Comparison of ENCODE assay signal across 8 cellular contexts in genomic region chr3:130894130-130894872, GRCh38. TPM values are rescaled to one million over a fixed set of nuclear protein-coding genes. Genes with fewer than 3 reads are reported as not detected.
DNase-seq lines count a peak whose midpoint lies in the region; ATAC-seq, FAIRE-seq and TF ChIP-seq lines count a peak whose summit lies in the region.

No MANE protein-coding gene starts in this region.

- no peaks in the 10 kb centered on the region for H3K9me3 Mint-ChIP-seq in activated naive CD4-positive, alpha-beta T cell treated with anti-CD3 and anti-CD28 coated beads, Interleukin-2, amount 50 U/mL, for 24 hours

- no peak for TF ChIP-seq CTCF in PC-9 (conservative IDR thresholded peaks at IDR 0.05)
- no peak for TF ChIP-seq CTCF in heart left ventricle (IDR thresholded peaks at IDR 0.05)

- no peaks in the 10 kb centered on the region for H3F3A ChIP-seq in PC-9 (ENCODE audit: insufficient read depth, low read depth)

- peak overlapping the region; percentile 90 for H4K91ac ChIP-seq in trophoblast cell (ENCODE audit: low read depth, low read length)

- no peak for TF ChIP-seq POLR2A in heart left ventricle (IDR thresholded peaks at IDR 0.05)

- peak overlapping the region; percentile 87 for H3K18ac ChIP-seq in trophoblast cell (ENCODE audit: low read length)

- no peaks in the 10 kb centered on the region for H3K36me3 Mint-ChIP-seq in activated naive CD4-positive, alpha-beta T cell treated with anti-CD3 and anti-CD28 coated beads, Interleukin-2, amount 50 U/mL, for 24 hours

- H3K9me3 ChIP-seq in PC-9 (ENCODE audit: insufficient read depth, low read depth) (no peaks in the 10 kb centered on the region), heart left ventricle (no peaks in the 10 kb centered on the region), trophoblast cell (ENCODE audit: insufficient read depth, low read depth, low read length) (no peaks in the 10 kb centered on the region)

- H3K27ac Mint-ChIP-seq in activated naive CD4-positive, alpha-beta T cell treated with anti-CD3 and anti-CD28 coated beads, Interleukin-2, amount 50 U/mL, for 24 hours: peak overlapping the region; percentile 84

- H4K20me1 ChIP-seq in PC-9 (ENCODE audit: insufficient read depth): no peaks in the 10 kb centered on the region; the same call in 1 of the 2 replicates

- 0 to 2% (median 1%) methylated on average over 20 to 52 of the region's 52 CpGs for WGBS in heart left ventricle, 4 donors
- no CpG with 5 or more reads among the region's 52 CpGs for WGBS in trophoblast cell (ENCODE audit: extremely low coverage, insufficient coverage, insufficient read length)

- H3K27me3 ChIP-seq in PC-9 (ENCODE audit: insufficient read depth, low read depth): no peaks in the 10 kb centered on the region
- no peaks in the 10 kb centered on the region for H3K27me3 ChIP-seq in heart left ventricle
- H3K27me3 ChIP-seq in trophoblast cell (ENCODE audit: insufficient read depth, low read length): no peaks in the 10 kb centered on the region

- peak overlapping the region; percentile 78 for H3K27ac ChIP-seq in PC-9
- peak overlapping the region; percentile 89 to 99 (median 96) for H3K27ac ChIP-seq in heart left ventricle
- H3K27ac ChIP-seq in trophoblast cell (ENCODE audit: low read depth, low read length): peak overlapping the region; percentile 87

- peak overlapping the region; percentile 96 for H4K8ac ChIP-seq in trophoblast cell (ENCODE audit: low read depth, low read length)

- H2AFZ ChIP-seq in PC-9: peak overlapping the region; percentile 99
- peak overlapping the region; percentile 88 for H2AFZ ChIP-seq in trophoblast cell (ENCODE audit: insufficient read depth, low read length, poor library complexity)

- peak overlapping the region; percentile 49 for H2AK5ac ChIP-seq in trophoblast cell (ENCODE audit: low read length)

- peaks cover 52% of the 10 kb centered on the region for H3K79me2 ChIP-seq in PC-9 (ENCODE audit: low read depth)
- H3K79me2 ChIP-seq in trophoblast cell (ENCODE audit: control insufficient read depth, insufficient read depth, low read length, poor library complexity): peaks cover 15% of the 10 kb centered on the region

- no peaks in the 10 kb centered on the region for H3K27me3 Mint-ChIP-seq in activated naive CD4-positive, alpha-beta T cell treated with anti-CD3 and anti-CD28 coated beads, Interleukin-2, amount 50 U/mL, for 24 hours

- peak overlapping the region; percentile 75 for H3K4me3 ChIP-seq in PC-9
- peak overlapping the region; percentile 62 to 94 (median 85) for H3K4me3 ChIP-seq in heart left ventricle
- H3K4me3 ChIP-seq in trophoblast cell (ENCODE audit: low read depth, low read length): peak overlapping the region; percentile 99

- intact Hi-C loops in PC-9 (cut with micrococcal nuclease; ENCODE audit: unreplicated experiment) (no loop called here), heart left ventricle (cut with DNase I) (loop anchor here in 2 of 10 donors (5.0 kb wide), 2 partner anchors 42 to 132 kb away; no protein-coding TSS in a partner anchor)

- no peak overlapping the region for H2BK12ac ChIP-seq in trophoblast cell (ENCODE audit: low read length)

- H3K79me1 ChIP-seq in trophoblast cell (ENCODE audit: low read length): peaks cover 12% of the 10 kb centered on the region

- CTCF ChIA-PET in PC-9 (lab: Charles Lee): interaction anchor here (0.6 to 2.2 kb wide), 5 partner anchors 134 to 1670 kb away, joined by 3 to 17 read pairs (median 3); no protein-coding TSS in a partner anchor

- H4K12ac ChIP-seq in trophoblast cell (ENCODE audit: low read depth, low read length): peak overlapping the region; percentile 46

- POLR2A ChIA-PET in PC-9 (lab: Charles Lee; ENCODE audit: unreplicated experiment): interaction anchor here (0.6 to 1.5 kb wide), 6 partner anchors 44 to 1495 kb away, joined by 4 to 21 read pairs (median 4); no protein-coding TSS in a partner anchor

- peaks cover 56% of the 10 kb centered on the region for H3K4me1 Mint-ChIP-seq in activated naive CD4-positive, alpha-beta T cell treated with anti-CD3 and anti-CD28 coated beads, Interleukin-2, amount 50 U/mL, for 24 hours

- DNase-seq in activated CD8-positive, alpha-beta memory T cell treated with anti-CD3 and anti-CD28 coated beads for 4 hours (ENCODE audit: low read depth in 2 of 2): peak; percentile 1 to 6
- no peak for DNase-seq in activated CD8-positive, alpha-beta memory T cell treated with anti-CD3 and anti-CD28 coated beads for 24 hours
- DNase-seq in PC-9 (no peak), heart left ventricle (peak; percentile 27 to 68 (median 48)), trophoblast cell (peak in 1 of 2 donors; percentile 14), urothelium cell line (ENCODE audit: low spot score) (peak; percentile 27)

- peak overlapping the region; percentile 90 for H3K4ac ChIP-seq in trophoblast cell (ENCODE audit: low read depth, low read length)

- H3K36me3 ChIP-seq in PC-9 (ENCODE audit: low read depth): 0 out of 2 replicates have a peak, but pooled peaks cover 4% of the 10 kb centered on the region
- H3K36me3 ChIP-seq in heart left ventricle: no peaks in the 10 kb centered on the region
- no peaks in the 10 kb centered on the region for H3K36me3 ChIP-seq in trophoblast cell (ENCODE audit: control insufficient read depth in 1 of 2, insufficient read depth in 2 of 2, low read length in 2 of 2)

- peak overlapping the region; percentile 81 for H3K14ac ChIP-seq in trophoblast cell (ENCODE audit: low read length)

- no peaks in the 10 kb centered on the region for H3K9me2 ChIP-seq in PC-9 (ENCODE audit: insufficient read depth)

- no peak overlapping the region for H3K23ac ChIP-seq in trophoblast cell (ENCODE audit: low read length)

- ATAC-seq in HG02970 (IDR thresholded peaks at IDR 0.05; ENCODE audit: low FRiP score, unreplicated experiment) (peak; percentile 26), heart left ventricle (peak in 3 of 4 donors; percentile 0 to 40 (median 17))

- H2BK120ac ChIP-seq in trophoblast cell (ENCODE audit: insufficient read depth, low read length, poor library complexity): peak overlapping the region; percentile 77

- H3K4me1 ChIP-seq in PC-9 (replicated peaks; ENCODE audit: insufficient read depth) (peaks cover 21% of the 10 kb centered on the region), heart left ventricle (peaks cover 0 to 44% (median 26%) of the 10 kb centered on the region in 12 donors), trophoblast cell (ENCODE audit: control insufficient read depth in 1 of 2, insufficient read depth in 2 of 2, low read length in 2 of 2) (no peaks in the 10 kb centered on the region)

- peak overlapping the region; percentile 45 for H3K9ac ChIP-seq in trophoblast cell (ENCODE audit: low read length)

- H3K4me2 ChIP-seq in PC-9 (peak overlapping the region; percentile 90), trophoblast cell (ENCODE audit: low read length) (peak overlapping the region; percentile 65)

- H3K4me3 Mint-ChIP-seq in activated naive CD4-positive, alpha-beta T cell treated with anti-CD3 and anti-CD28 coated beads, Interleukin-2, amount 50 U/mL, for 24 hours: peak overlapping the region; percentile 95

- peak overlapping the region; percentile 70 for H2BK5ac ChIP-seq in trophoblast cell (ENCODE audit: low read depth, low read length, poor library complexity)

- BruUV-seq in PC-9 (replicated peaks; lab: Mats Ljungman, UMichigan): no TSS peak

- FAIRE-seq in urothelium cell line (lab: Jason Lieb, UNC): no peak

RNA-seq across cellular contexts. Expression of gene ATP2C1, which starts 0.4 kb away (rescaled TPM):
- total RNA-seq in PC-9 (2021) (88.9 and 101 TPM in 2 replicates), heart left ventricle (10 to 100 TPM; 54.9 to 74.4 (median 61.7) TPM)
- polyA plus RNA-seq in heart left ventricle: 10 to 100 TPM; 26.1 to 38.0 TPM
- 63.5 and 66.0 TPM in 2 replicates for polyA plus RNA-seq in trophoblast cell (2013)

Comparison
In these comparisons a context has a peak if more than half of its experiments do, and no peak if none do; other contexts are left out.
1. DNase-seq: peak in activated CD8-positive, alpha-beta memory T cell treated with anti-CD3 and anti-CD28 coated beads for 4 hours (2 of 2), heart left ventricle (5 of 5) and urothelium cell line (single experiment); none in activated CD8-positive, alpha-beta memory T cell treated with anti-CD3 and anti-CD28 coated beads for 24 hours (single experiment) and PC-9 (0 of 2).
2. Peak in every context shown above with its lines, with median percentiles within 50 percentile points of each other: H3K27ac ChIP-seq and H3K4me3 ChIP-seq.